35 cellular contexts compared by ENCODE assay signal in the genomic region with DNA sequence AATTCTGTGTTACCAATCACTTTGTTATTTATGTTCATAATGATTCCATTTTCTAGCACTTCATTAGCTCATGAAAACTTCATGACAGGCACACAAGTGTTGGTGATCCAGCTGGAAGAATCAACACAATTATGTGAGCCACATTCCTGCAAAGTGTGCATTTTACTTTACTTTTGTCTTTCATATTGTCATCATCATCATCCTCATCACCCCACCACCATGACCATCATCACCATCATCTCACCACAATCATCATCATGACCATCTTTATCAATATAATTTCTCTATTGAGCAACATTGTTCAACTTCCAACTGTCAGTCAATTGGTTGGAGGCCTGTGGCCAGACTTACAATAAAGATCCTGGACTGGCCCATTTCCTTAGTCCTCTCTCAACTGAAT.
"Had no signal": no experiment of that assay in that cellular context is flagged by ENCODE, and none has a peak within 500 bp of the region (broad histone marks: within the 10 kb centered on the region; RNA-seq: fewer than 3 reads in every experiment).

No MANE protein-coding gene starts in this region.

- H3K27me3 ChIP-seq: MG63 had no signal

- DNase-seq: Karpas-422, Kasumi-1, MG63, MM.1S, MV-4-11, NCI-H1048, NCI-H1092, NCI-H1092 treated with DMSO at 0.1 percent for 48 hours, NCI-H1105, NCI-H1105 treated with DMSO at 0.1 percent for 48 hours, NCI-H1417, NCI-H1417 treated with DMSO at 0.1 percent for 48 hours, NCI-H1436, NCI-H1436 treated with DMSO at 0.1 percent for 48 hours, NCI-H146, NCI-H1694, NCI-H1694 treated with DMSO at 0.1 percent for 48 hours, NCI-H187, NCI-H187 treated with DMSO at 0.1 percent for 48 hours, NCI-H1930, NCI-H2029, NCI-H2029 treated with DMSO at 0.1 percent for 48 hours, NCI-H2081, NCI-H2081 treated with DMSO at 0.1 percent for 48 hours, NCI-H2107, NCI-H2171, NCI-H2171 treated with DMSO at 0.1 percent for 48 hours, NCI-H2227 treated with DMSO at 0.1 percent for 48 hours, NCI-H226, NCI-H345, NCI-H446, NCI-H446 treated with DMSO at 0.1 percent for 48 hours, NCI-H510A, NCI-H510A treated with DMSO at 0.1 percent for 48 hours, NCI-H524 had no signal

- H3K36me3 ChIP-seq: MG63 had no signal

- H3K9me3 ChIP-seq: MG63 had no signal

- H3K4me3 ChIP-seq: MG63 had no signal
